17 cellular contexts compared by ENCODE assay signal in genomic region chr19:16098416-16098768, GRCh38. TPM values are rescaled to one million over a fixed set of nuclear protein-coding genes. Genes with fewer than 3 reads are reported as not detected.
DNase-seq lines count a peak whose midpoint lies in the region; ATAC-seq and TF ChIP-seq lines count a peak whose summit lies in the region.
"Had no signal": no experiment of that assay in that cellular context is flagged by ENCODE, and none has a peak within 500 bp of the region (broad histone marks: within the 10 kb centered on the region; RNA-seq: fewer than 3 reads in every experiment).

No MANE protein-coding gene starts in this region.

- H3K36me3 ChIP-seq in cardiac muscle cell (peaks cover 69% of the 10 kb centered on the region), breast epithelium (peaks cover 4% of the 10 kb centered on the region), vagina (peaks cover 12 to 96% of the 10 kb centered on the region in 2 donors)
- H3K36me3 ChIP-seq: uterus had no signal

- H3K27ac ChIP-seq in cardiac muscle cell, result peak overlapping the region; percentile 54
- H3K27ac ChIP-seq in breast epithelium, result peak overlapping the region; percentile 74 to 78
- H3K27ac ChIP-seq in vagina, result peak overlapping the region; percentile 53
- H3K27ac ChIP-seq: uterus had no signal

- H3K4me1 Mint-ChIP-seq in mesothelial cell of epicardium, result peaks cover 35% of the 10 kb centered on the region
- H3K4me1 Mint-ChIP-seq: WTC11 had no signal

- ATAC-seq in left ventricle myocardium superior, result no peak
- ATAC-seq: activated CD8-positive, alpha-beta memory T cell treated with anti-CD3 and anti-CD28 coated beads, Interleukin-2, amount 10 ng/mL, durations not matched to agents 7 days and 5 days; WTC11 had no signal

- H3K27ac Mint-ChIP-seq in mesothelial cell of epicardium, result peak overlapping the region; percentile 83

- H3K36me3 Mint-ChIP-seq in mesothelial cell of epicardium, result peaks cover 54% of the 10 kb centered on the region

- no peaks in the 10 kb centered on the region for H3K9me3 Mint-ChIP-seq in mesothelial cell of epicardium
- H3K9me3 Mint-ChIP-seq: WTC11 had no signal

- H3K27me3 Mint-ChIP-seq in mesothelial cell of epicardium (ENCODE audit: low read depth), result no peaks in the 10 kb centered on the region
- H3K27me3 Mint-ChIP-seq: activated CD8-positive, alpha-beta memory T cell treated with anti-CD3 and anti-CD28 coated beads, Interleukin-2, amount 10 ng/mL, durations not matched to agents 7 days and 5 days; activated naive CD8-positive, alpha-beta T cell had no signal

- H3K4me3 ChIP-seq in cardiac muscle cell (no peak overlapping the region), breast epithelium (no peak overlapping the region), vagina (no peak overlapping the region)
- H3K4me3 ChIP-seq: uterus had no signal

- TF ChIP-seq POLR2A in breast epithelium (IDR thresholded peaks at IDR 0.05) (no peak), vagina (IDR thresholded peaks at IDR 0.05) (no peak)

- H3K9me3 ChIP-seq in cardiac muscle cell (ENCODE audit: low read depth) (no peaks in the 10 kb centered on the region), breast epithelium (no peaks in the 10 kb centered on the region), vagina (no peaks in the 10 kb centered on the region)
- H3K9me3 ChIP-seq: uterus had no signal

- DNase-seq in cardiac muscle cell (ENCODE audit: low read depth in 1 of 2, low spot score in 1 of 2), result no peak
- DNase-seq in left ventricle myocardium superior, result no peak
- DNase-seq in breast epithelium (ENCODE audit: low spot score in 2 of 2), result no peak
- no peak for DNase-seq in mesothelial cell of epicardium (ENCODE audit: low spot score in 2 of 2, unreplicated experiment in 2 of 2)
- no peak for DNase-seq in vagina (ENCODE audit: extremely low spot score in 2 of 2)
- no peak for DNase-seq in cardiac septum (ENCODE audit: low spot score)
- DNase-seq in inferior parietal cortex (ENCODE audit: extremely low spot score), result no peak
- DNase-seq in DMS 273 treated with DMSO at 0.1 percent for 48 hours (lab: John Stamatoyannopoulos, UW), result no peak
- DNase-seq: activated CD8-positive, alpha-beta memory T cell treated with anti-CD3 and anti-CD28 coated beads, Interleukin-2, amount 10 ng/mL, durations not matched to agents 7 days and 5 days; effector CD4-positive, alpha-beta T cell; left colon; NCI-H146; NCI-H2227 treated with DMSO at 0.1 percent for 48 hours; uterus had no signal

- no peak overlapping the region for H3K4me3 Mint-ChIP-seq in mesothelial cell of epicardium
- H3K4me3 Mint-ChIP-seq: activated CD8-positive, alpha-beta memory T cell treated with anti-CD3 and anti-CD28 coated beads, Interleukin-2, amount 10 ng/mL, durations not matched to agents 7 days and 5 days; activated naive CD8-positive, alpha-beta T cell; WTC11 had no signal

- no peaks in the 10 kb centered on the region for H3K27me3 ChIP-seq in cardiac muscle cell
- no peaks in the 10 kb centered on the region for H3K27me3 ChIP-seq in breast epithelium
- H3K27me3 ChIP-seq in vagina, result no peaks in the 10 kb centered on the region
- H3K27me3 ChIP-seq: uterus had no signal

- H3K4me1 ChIP-seq in cardiac muscle cell (ENCODE audit: low read depth), result no peaks in the 10 kb centered on the region
- no peaks in the 10 kb centered on the region for H3K4me1 ChIP-seq in breast epithelium
- peaks cover 35% of the 10 kb centered on the region for H3K4me1 ChIP-seq in vagina
- H3K4me1 ChIP-seq: uterus had no signal

- intact Hi-C loops in left ventricle myocardium superior (cut with micrococcal nuclease) (no loop called here), breast epithelium (cut with DNase I; ENCODE audit: low total_unique reads) (no loop called here), vagina (cut with DNase I) (no loop called here), cardiac septum (cut with DNase I) (no loop called here)

- TF ChIP-seq CTCF in cardiac muscle cell (IDR thresholded peaks at IDR 0.05; ENCODE audit: low read depth, low read length) (no peak), breast epithelium (IDR thresholded peaks at IDR 0.05) (no peak), mesothelial cell of epicardium (IDR thresholded peaks at IDR 0.05; ENCODE audit: unreplicated experiment) (no peak), vagina (IDR thresholded peaks at IDR 0.05) (no peak)

RNA-seq across cellular contexts. Expression of gene RAB8A, which starts 13.3 kb away (rescaled TPM):
- total RNA-seq in cardiac muscle cell (38.2 and 52.0 TPM in 2 replicates), left ventricle myocardium superior (16.4 TPM), breast epithelium (10 to 100 TPM; 34.7 to 40.6 (median 38.8) TPM), mesothelial cell of epicardium (65.6 to 70.3 TPM (median 69.4 TPM) in 3 replicates), vagina (30.4 TPM), cardiac septum (17.8 TPM)
- 87.3 and 93.8 TPM in 2 replicates for polyA plus RNA-seq in cardiac muscle cell

RNA-seq across cellular contexts. Expression of gene TPM4, which starts 22.1 kb away (rescaled TPM):
- 184 and 268 TPM in 2 replicates for total RNA-seq in cardiac muscle cell
- 118 and 120 TPM in 2 replicates for polyA plus RNA-seq in cardiac muscle cell
- total RNA-seq in left ventricle myocardium superior, result 72.6 TPM
- 100 to 1,000 TPM; 257 to 652 (median 430) TPM for total RNA-seq in breast epithelium
- 561 to 582 TPM (median 564 TPM) in 3 replicates for total RNA-seq in mesothelial cell of epicardium
- 409 TPM for total RNA-seq in vagina
- total RNA-seq in cardiac septum, result 95.4 TPM

RNA-seq across cellular contexts. Expression of gene HSH2D, which starts 45.1 kb away (rescaled TPM):
- total RNA-seq in cardiac muscle cell (not detected in 2 replicates), left ventricle myocardium superior (0.37 TPM), breast epithelium (1 to 10 TPM in 2 of 3 donors, under 1 TPM in 1; 0.16 to 5.7 (median 5.6) TPM), mesothelial cell of epicardium (0.27 to 0.38 TPM (median 0.32 TPM) in 3 replicates), vagina (0.74 TPM), cardiac septum (0.32 TPM)
- 0.12 TPM in 1 of 2 replicates, not detected in the other for polyA plus RNA-seq in cardiac muscle cell
- total RNA-seq: HT1080 had no signal
